In genomic region chr22:42539236-42539771, GRCh38 we compare ENCODE assay signal across 8 cellular contexts. TPM values are rescaled to one million over a fixed set of nuclear protein-coding genes. Genes with fewer than 3 reads are reported as not detected.
DNase-seq lines count a peak whose midpoint lies in the region; ATAC-seq and TF ChIP-seq lines count a peak whose summit lies in the region.
"Not testable (repeated sequence)": the region's sequence is repeated elsewhere in the genome, so short reads cannot be mapped to it uniquely, and the experiment has no call there.

No MANE protein-coding gene starts in this region.

- DNase-seq in GM12865 (ENCODE audit: low read depth) (peak; percentile 53), MG63 (peak; percentile 76), left cardiac atrium (peak; percentile 47)
- peak; percentile 20 for DNase-seq in activated CD4-positive, alpha-beta memory T cell treated with anti-CD3 and anti-CD28 coated beads for 36 hours
- not testable (repeated sequence) for DNase-seq in central memory CD8-positive, alpha-beta T cell (ENCODE audit: low spot score in 2 of 2); omental fat pad (ENCODE audit: low spot score); uterus

- H3K27ac ChIP-seq in uterus: peak overlapping the region; percentile 49 to 55

- not testable (repeated sequence) for H3K27me3 ChIP-seq in MG63, uterus

- not testable (repeated sequence) for H3K36me3 Mint-ChIP-seq in activated CD4-positive, alpha-beta memory T cell treated with anti-CD3 and anti-CD28 coated beads for 36 hours; central memory CD8-positive, alpha-beta T cell (ENCODE audit: insufficient read depth)

- not testable (repeated sequence) for H3K27me3 Mint-ChIP-seq in activated CD4-positive, alpha-beta memory T cell treated with anti-CD3 and anti-CD28 coated beads for 36 hours; central memory CD8-positive, alpha-beta T cell

- H3K27ac Mint-ChIP-seq in activated CD4-positive, alpha-beta memory T cell treated with anti-CD3 and anti-CD28 coated beads for 36 hours; central memory CD8-positive, alpha-beta T cell (ENCODE audit: low read depth): not testable (repeated sequence)

- CTCF ChIA-PET in activated CD4-positive, alpha-beta memory T cell treated with anti-CD3 and anti-CD28 coated beads for 36 hours (lab: Charles Lee): interaction anchor here (0.6 kb wide), 1 partner anchor 50 kb away, joined by 3 read pairs; no protein-coding TSS in a partner anchor

- H3K4me3 Mint-ChIP-seq in activated CD4-positive, alpha-beta memory T cell treated with anti-CD3 and anti-CD28 coated beads for 36 hours; central memory CD8-positive, alpha-beta T cell: not testable (repeated sequence)

- POLR2A ChIA-PET in activated CD4-positive, alpha-beta memory T cell treated with anti-CD3 and anti-CD28 coated beads for 36 hours (lab: Charles Lee): not testable (repeated sequence)

- not testable (repeated sequence) for TF ChIP-seq POLR2A in uterus (IDR thresholded peaks at IDR 0.05)

- H3K4me1 Mint-ChIP-seq in activated CD4-positive, alpha-beta memory T cell treated with anti-CD3 and anti-CD28 coated beads for 36 hours (ENCODE audit: low read depth); central memory CD8-positive, alpha-beta T cell: not testable (repeated sequence)

- H3K9me3 Mint-ChIP-seq in activated CD4-positive, alpha-beta memory T cell treated with anti-CD3 and anti-CD28 coated beads for 36 hours; central memory CD8-positive, alpha-beta T cell: not testable (repeated sequence)

- H3K4me1 ChIP-seq in uterus: not testable (repeated sequence)

- TF ChIP-seq CTCF in GM12865 (IDR thresholded peaks at IDR 0.05; ENCODE audit: insufficient read depth, low read depth, low read length, missing control alignments); omental fat pad (IDR thresholded peaks at IDR 0.05); uterus (IDR thresholded peaks at IDR 0.05): not testable (repeated sequence)

- intact Hi-C loops in activated CD4-positive, alpha-beta memory T cell treated with anti-CD3 and anti-CD28 coated beads for 36 hours (cut with micrococcal nuclease); left cardiac atrium (cut with DNase I); uterus (cut with DNase I; ENCODE audit: low total_unique reads): not testable (repeated sequence)

- ATAC-seq in GM21825 (IDR thresholded peaks at IDR 0.05; ENCODE audit: unreplicated experiment) (peak; percentile 32), left cardiac atrium (peak; percentile 77), omental fat pad (ENCODE audit: low FRiP score) (peak; percentile 78)
- peak; percentile 56 for ATAC-seq in central memory CD8-positive, alpha-beta T cell (replicated peaks; ENCODE audit: extremely low read depth, poor library complexity, severe bottlenecking)

- H3K9me3 ChIP-seq in MG63, uterus: not testable (repeated sequence)

- not testable (repeated sequence) for H3K4me3 ChIP-seq in GM12865 (ENCODE audit: low read depth, low read length); MG63; uterus

- not testable (repeated sequence) for H3K36me3 ChIP-seq in MG63, uterus

RNA-seq across cellular contexts. Expression of gene SERHL2, which starts 14.5 kb away (rescaled TPM):
- total RNA-seq in MG63 (2014; rRNA removed; shearing (Covaris generic); ENCODE audit: low replicate concordance): 0.20 and 1.9 TPM in 2 replicates
- 1 to 10 TPM in 1 of 2 experiments, under 1 TPM in 1; 0.83 to 1.2 TPM for total RNA-seq in activated CD4-positive, alpha-beta memory T cell treated with anti-CD3 and anti-CD28 coated beads for 36 hours
- total RNA-seq in left cardiac atrium (1 to 10 TPM; 1.4 to 2.1 TPM), omental fat pad (1 to 10 TPM; 1.8 to 4.1 (median 3.0) TPM), uterus (1 to 10 TPM; 3.6 to 9.9 (median 6.7) TPM)

RNA-seq across cellular contexts. Expression of gene RRP7A, which starts 19.7 kb away (rescaled TPM):
- total RNA-seq in MG63 (2014; rRNA removed; shearing (Covaris generic); ENCODE audit: low replicate concordance): 60.5 and 99.6 TPM in 2 replicates
- 100 to 1,000 TPM; 102 to 108 TPM for total RNA-seq in activated CD4-positive, alpha-beta memory T cell treated with anti-CD3 and anti-CD28 coated beads for 36 hours
- total RNA-seq in left cardiac atrium: 10 to 100 TPM; 21.1 to 26.6 TPM
- 10 to 100 TPM; 19.3 to 28.6 (median 23.4) TPM for total RNA-seq in omental fat pad
- 10 to 100 TPM in 3 of 4 donors, 1 to 10 TPM in 1; 9.7 to 38.6 (median 28.6) TPM for total RNA-seq in uterus
